Comparison of ENCODE assay signal across 9 cellular contexts in genomic region chr6:83592770-83593394, GRCh38.
DNase-seq lines count a peak whose midpoint lies in the region; ATAC-seq and TF ChIP-seq lines count a peak whose summit lies in the region.
"Had no signal": no experiment of that assay in that cellular context is flagged by ENCODE, and none has a peak within 500 bp of the region (broad histone marks: within the 10 kb centered on the region; RNA-seq: fewer than 3 reads in every experiment).

No MANE protein-coding gene starts in this region.

- intact Hi-C loops in left cardiac atrium (cut with DNase I): no loop called here

- no peaks in the 10 kb centered on the region for H3K36me3 ChIP-seq in BJ (ENCODE audit: control insufficient read depth, insufficient read depth, low read length)
- H3K36me3 ChIP-seq: SJCRH30 had no signal

- POLR2A ChIA-PET in BJ (lab: Charles Lee): no interaction called here

- peak; percentile 67 for TF ChIP-seq CTCF in BJ (IDR thresholded peaks at IDR 0.05; ENCODE audit: insufficient read depth, low read depth, low read length)
- TF ChIP-seq CTCF in fibroblast of villous mesenchyme (IDR thresholded peaks at IDR 0.05; ENCODE audit: insufficient read depth, low read depth, low read length): peak; percentile 73

- ATAC-seq in GM19023 (IDR thresholded peaks at IDR 0.05; ENCODE audit: unreplicated experiment): peak; percentile 99
- ATAC-seq in HG03039 (IDR thresholded peaks at IDR 0.05; ENCODE audit: unreplicated experiment): peak; percentile 95
- no peak for ATAC-seq in left cardiac atrium

- no peak overlapping the region for H3K4me3 ChIP-seq in BJ (ENCODE audit: low read depth, low read length)
- no peak overlapping the region for H3K4me3 ChIP-seq in fibroblast of villous mesenchyme (ENCODE audit: low read depth, low read length)
- H3K4me3 ChIP-seq: SJCRH30 had no signal

- no peaks in the 10 kb centered on the region for H3K27me3 ChIP-seq in BJ (ENCODE audit: control insufficient read depth, insufficient read depth, low read length)

- DNase-seq in BJ (ENCODE audit: low read depth) (no peak), NOMO-1 treated with DMSO at 0.1 percent for 48 hours (lab: John Stamatoyannopoulos, UW; ENCODE audit: unreplicated experiment) (peak; percentile 59), fibroblast of villous mesenchyme (ENCODE audit: low read depth) (peak; percentile 28), dedifferentiated amniotic fluid mesenchymal stem cell (ENCODE audit: extremely low spot score) (no peak), left cardiac atrium (no peak)
- DNase-seq in stimulated activated naive CD4-positive, alpha-beta T cell treated with Interleukin-2 at 50 U/mL for 16 hours (lab: John Stamatoyannopoulos, UW): no peak

- CTCF ChIA-PET in BJ (lab: Yijun Ruan, JAX): interaction anchor here (1.3 to 1.7 kb wide), 2 partner anchors 10 to 11 kb away, joined by 6 read pairs; no protein-coding TSS in a partner anchor

Comparison
In these comparisons a context has a peak if more than half of its experiments do, and no peak if none do; other contexts are left out.
1. DNase-seq: peak in NOMO-1 treated with DMSO at 0.1 percent for 48 hours (single experiment) and fibroblast of villous mesenchyme (single experiment); none in BJ (single experiment), stimulated activated naive CD4-positive, alpha-beta T cell treated with Interleukin-2 at 50 U/mL for 16 hours (single experiment), dedifferentiated amniotic fluid mesenchymal stem cell (single experiment) and left cardiac atrium (single experiment).
2. ATAC-seq: peak in GM19023 (single experiment) and HG03039 (single experiment); none in left cardiac atrium (0 of 2).